Comparison of ENCODE assay signal across 17 cellular contexts in the genomic region with DNA sequence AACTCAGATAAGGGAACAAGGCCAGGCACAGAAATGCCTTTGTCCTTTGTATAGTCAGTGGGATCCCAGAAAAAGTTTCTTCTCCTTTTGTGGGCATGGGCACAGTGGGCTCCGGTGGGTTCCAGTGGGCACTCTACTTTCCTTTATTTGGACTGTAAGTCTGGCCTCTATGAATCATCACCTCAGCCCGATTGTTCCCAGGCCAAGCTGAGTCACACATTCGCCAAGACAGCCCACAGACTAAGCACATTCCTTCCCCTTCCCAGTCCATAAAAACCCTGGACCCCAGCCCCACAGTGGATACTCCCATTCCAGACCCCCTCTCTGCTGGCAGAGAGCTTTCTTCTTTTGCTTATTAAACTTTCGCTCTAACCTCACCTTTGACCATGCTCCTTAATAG.
DNase-seq lines count a peak whose midpoint lies in the region; ATAC-seq and TF ChIP-seq lines count a peak whose summit lies in the region.
"Had no signal": no experiment of that assay in that cellular context is flagged by ENCODE, and none has a peak within 500 bp of the region (broad histone marks: within the 10 kb centered on the region; RNA-seq: fewer than 3 reads in every experiment).

No MANE protein-coding gene starts in this region.

- H3K27ac ChIP-seq in HCT116 (ENCODE audit: low read depth, low read length): no peak overlapping the region
- H3K27ac ChIP-seq: left ventricle myocardium inferior, neural progenitor cell had no signal

- no peak overlapping the region for H3K9ac ChIP-seq in HCT116 (ENCODE audit: low read length)
- H3K9ac ChIP-seq: neural progenitor cell had no signal

- H4K20me1 ChIP-seq in HCT116 (ENCODE audit: insufficient read depth): no peaks in the 10 kb centered on the region

- CTCF ChIA-PET in HCT116 (lab: Charles Lee): interaction anchor here (1.3 kb wide), 1 partner anchor 43 kb away, joined by 3 read pairs; no protein-coding TSS in a partner anchor

- intact Hi-C loops in HCT116 (cut with micrococcal nuclease): no loop called here

- no peak for TF ChIP-seq CTCF in HCT116 (IDR thresholded peaks at IDR 0.05 in 2 of 3, conservative IDR thresholded peaks at IDR 0.05 in 1 of 3; ENCODE audit: borderline replicate concordance in 1 of 3, insufficient read depth in 1 of 3, low read depth in 2 of 3, low read length in 2 of 3)
- no peak for TF ChIP-seq CTCF in fibroblast of pulmonary artery (IDR thresholded peaks at IDR 0.05; ENCODE audit: low read length, missing control alignments)

- H3K4me2 ChIP-seq in HCT116 (ENCODE audit: low read length): peak overlapping the region; percentile 51
- H3K4me2 ChIP-seq: neural progenitor cell had no signal

- BruUV-seq in HCT116 (replicated peaks; lab: Mats Ljungman, UMichigan): no TSS peak

- H3K9me2 ChIP-seq in HCT116 (ENCODE audit: insufficient read depth): no peaks in the 10 kb centered on the region

- RAD21 ChIA-PET in HCT116 (lab: Charles Lee; ENCODE audit: low non-redundant PET in 1 of 2, low total read pairs in 2 of 2, uncharacterized antibody in 2 of 2, unreplicated experiment in 2 of 2): no interaction called here

- POLR2A ChIA-PET in HCT116 (lab: Charles Lee): no interaction called here

- H2AFZ ChIP-seq in HCT116 (ENCODE audit: low read depth, low read length, poor library complexity, severe bottlenecking): no peak overlapping the region
- H2AFZ ChIP-seq: neural progenitor cell had no signal

- ATAC-seq in HCT116: peak; percentile 88
- peak; percentile 79 for ATAC-seq in SK-N-SH treated with all-trans-retinoic acid at 6 μM for 48 hours
- ATAC-seq in GM18520 (IDR thresholded peaks at IDR 0.05; ENCODE audit: unreplicated experiment): no peak

- no peak overlapping the region for H3K4me3 ChIP-seq in HCT116 (replicated peaks in 1 of 2; ENCODE audit: low read depth in 1 of 2, low read length in 2 of 2)
- no peak overlapping the region for H3K4me3 ChIP-seq in fibroblast of pulmonary artery (replicated peaks; ENCODE audit: low read depth, low read length)
- H3K4me3 ChIP-seq: left ventricle myocardium inferior, neural progenitor cell had no signal

- TF ChIP-seq POLR2A in HCT116 (IDR thresholded peaks at IDR 0.05; ENCODE audit: borderline replicate concordance, extremely low read depth, insufficient read depth, insufficient read length) (no peak), erythroblast (IDR thresholded peaks at IDR 0.05; ENCODE audit: low read length) (no peak)

- no peaks in the 10 kb centered on the region for H3K9me3 ChIP-seq in HCT116 (ENCODE audit: control insufficient read depth in 1 of 2, insufficient read depth in 1 of 2, low read depth in 1 of 2, low read length in 2 of 2)

- no peaks in the 10 kb centered on the region for H3K79me2 ChIP-seq in HCT116 (ENCODE audit: insufficient read depth, low read length)

- H3K4me1 ChIP-seq in HCT116 (ENCODE audit: control insufficient read depth in 1 of 2, insufficient read depth in 2 of 2, low read length in 2 of 2): peaks cover 15 to 27% of the 10 kb centered on the region in 2 experiments

- no peak for TF ChIP-seq RAD21 in HCT116 (IDR thresholded peaks at IDR 0.05; ENCODE audit: low read depth)

- no peaks in the 10 kb centered on the region for H3K27me3 ChIP-seq in HCT116 (ENCODE audit: insufficient read depth, low read length)
- H3K27me3 ChIP-seq: neural progenitor cell had no signal

- no peaks in the 10 kb centered on the region for H3K36me3 ChIP-seq in HCT116 (ENCODE audit: control insufficient read depth in 1 of 2, insufficient read depth in 2 of 2, low read length in 2 of 2)

- DNase-seq in HCT116 (ENCODE audit: low read depth, low spot score) (peak; percentile 32), fibroblast of pulmonary artery (ENCODE audit: low read depth) (peak; percentile 62), renal cortical epithelial cell (ENCODE audit: low read depth) (peak; percentile 76), DMS153 treated with DMSO at 0.1 percent for 48 hours (lab: John Stamatoyannopoulos, UW; ENCODE audit: unreplicated experiment) (no peak), erythroblast (lab: John Stamatoyannopoulos, UW) (no peak)
- DNase-seq in activated effector memory CD4-positive, alpha-beta T cell treated with anti-CD3 and anti-CD28 coated beads, Interleukin-2, amount 50 U/mL, for 16 hours: no peak
- DNase-seq: activated CD4-positive, alpha-beta T cell treated with anti-CD3 and anti-CD28 coated beads, Interleukin-2, amount 10 ng/mL, durations not matched to agents 7 days and 5 days; CD4-positive, alpha-beta memory T cell; endodermal cell; GF-D8; left ventricle myocardium inferior; NCI-H524; OCI-M1; small intestine had no signal

TF ChIP-seq in HCT116, 20 proteins besides CTCF, POLR2A, EP300 and RAD21:
- TF ChIP-seq SRF (IDR thresholded peaks at IDR 0.05; ENCODE audit: low read depth) (peak; percentile 52; the same call in 1 of the 2 replicates), ZFX (IDR thresholded peaks at IDR 0.05) (no peak), FOSL1 (IDR thresholded peaks at IDR 0.05; ENCODE audit: low read depth) (peak; percentile 57), YY1 (IDR thresholded peaks at IDR 0.05; ENCODE audit: extremely low read depth, insufficient replicate concordance, low read depth, low read length) (no peak), JUND (IDR thresholded peaks at IDR 0.05) (peak; percentile 54)

TF ChIP-seq in SK-N-SH treated with all-trans-retinoic acid at 6 μM for 48 hours, 23 proteins besides CTCF, POLR2A, EP300 and RAD21:
- TF ChIP-seq CSRNP3 (CRISPR knock-in tag; IDR thresholded peaks at IDR 0.05) (no peak), ZC3H10 (CRISPR knock-in tag; IDR thresholded peaks at IDR 0.05) (no peak), CSDC2 (CRISPR knock-in tag; IDR thresholded peaks at IDR 0.05) (no peak), ZNF8 (CRISPR knock-in tag; IDR thresholded peaks at IDR 0.05) (no peak), ZFP30 (CRISPR knock-in tag; IDR thresholded peaks at IDR 0.05) (no peak)
- TF ChIP-seq, protein P1, sequence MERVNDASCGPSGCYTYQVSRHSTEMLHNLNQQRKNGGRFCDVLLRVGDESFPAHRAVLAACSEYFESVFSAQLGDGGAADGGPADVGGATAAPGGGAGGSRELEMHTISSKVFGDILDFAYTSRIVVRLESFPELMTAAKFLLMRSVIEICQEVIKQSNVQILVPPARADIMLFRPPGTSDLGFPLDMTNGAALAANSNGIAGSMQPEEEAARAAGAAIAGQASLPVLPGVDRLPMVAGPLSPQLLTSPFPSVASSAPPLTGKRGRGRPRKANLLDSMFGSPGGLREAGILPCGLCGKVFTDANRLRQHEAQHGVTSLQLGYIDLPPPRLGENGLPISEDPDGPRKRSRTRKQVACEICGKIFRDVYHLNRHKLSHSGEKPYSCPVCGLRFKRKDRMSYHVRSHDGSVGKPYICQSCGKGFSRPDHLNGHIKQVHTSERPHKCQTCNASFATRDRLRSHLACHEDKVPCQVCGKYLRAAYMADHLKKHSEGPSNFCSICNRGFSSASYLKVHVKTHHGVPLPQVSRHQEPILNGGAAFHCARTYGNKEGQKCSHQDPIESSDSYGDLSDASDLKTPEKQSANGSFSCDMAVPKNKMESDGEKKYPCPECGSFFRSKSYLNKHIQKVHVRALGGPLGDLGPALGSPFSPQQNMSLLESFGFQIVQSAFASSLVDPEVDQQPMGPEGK (CRISPR knock-in tag; IDR thresholded peaks at IDR 0.05; ENCODE audit: borderline replicate concordance): no peak

Comparison
In these comparisons a context has a peak if more than half of its experiments do, and no peak if none do; other contexts are left out.
1. DNase-seq: peak in HCT116 (single experiment), fibroblast of pulmonary artery (single experiment) and renal cortical epithelial cell (single experiment); none in DMS153 treated with DMSO at 0.1 percent for 48 hours (single experiment), activated effector memory CD4-positive, alpha-beta T cell treated with anti-CD3 and anti-CD28 coated beads, Interleukin-2, amount 50 U/mL, for 16 hours (single experiment) and erythroblast (0 of 2).